In the genomic region with DNA sequence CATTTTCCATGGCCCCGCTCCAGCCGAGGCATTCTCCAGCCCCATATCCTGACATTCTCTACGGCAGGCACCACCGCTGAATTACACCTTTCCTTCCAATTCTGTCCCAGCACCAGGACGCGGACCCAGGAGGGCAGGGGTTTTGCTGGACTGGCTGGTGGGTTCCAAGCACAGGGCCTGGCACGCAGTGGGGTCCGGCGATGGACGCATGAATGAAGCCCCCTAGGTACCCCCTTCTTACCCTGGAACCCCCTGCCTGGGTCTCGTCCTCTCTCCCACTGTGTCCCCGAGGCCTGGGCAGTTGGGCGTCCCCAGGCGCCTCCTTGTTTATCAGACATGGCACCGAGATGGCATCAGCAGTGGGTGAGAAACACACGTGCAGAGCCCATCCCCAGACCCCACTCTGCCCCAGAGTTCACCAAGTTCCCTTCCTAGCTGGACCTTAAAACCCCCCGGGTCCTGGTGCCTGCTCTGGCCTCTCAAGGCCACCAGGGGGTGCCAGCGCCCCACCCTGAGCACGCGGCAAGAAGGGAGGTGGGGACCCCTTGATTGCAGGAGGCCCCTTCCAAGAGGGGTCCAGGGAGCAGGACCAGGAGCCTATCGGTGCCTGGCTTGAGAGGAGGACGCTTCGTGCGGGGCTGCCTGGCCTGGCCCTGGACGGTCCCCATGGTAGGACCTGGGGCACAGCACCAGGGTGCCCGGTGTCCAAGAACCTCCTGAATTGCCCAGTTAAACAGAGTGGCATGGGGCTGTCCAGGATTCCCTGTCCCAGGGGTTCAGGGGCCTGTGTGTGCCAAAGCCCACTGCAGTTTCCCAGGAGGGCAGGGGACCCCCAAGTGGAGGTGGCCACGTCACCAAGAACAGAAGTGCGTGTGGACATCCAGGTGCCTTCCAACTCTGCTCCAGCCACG, we compare ENCODE assay signal across 2 cellular contexts.
A peak's percentile ranks its signal among the peaks of the same experiment; 100 is the strongest.
TF ChIP-seq lines count a peak whose summit lies in the region.

No MANE protein-coding gene starts in this region.

TF ChIP-seq in K562, 482 proteins besides CTCF, POLR2A, EP300 and RAD21 (continues in another document):
- TF ChIP-seq STAG1 (CRISPR knock-in tag; IDR thresholded peaks at IDR 0.05; ENCODE audit: borderline replicate concordance) (peak; percentile 83; the same call in 1 of the 2 replicates), SMC3 (conservative IDR thresholded peaks at IDR 0.05; ENCODE audit: insufficient read depth, low read depth, low read length) (peak; percentile 97), DACH1 (IDR thresholded peaks at IDR 0.05; ENCODE audit: partially characterized antibody) (no peak), ZNF561 (CRISPR knock-in tag; conservative IDR thresholded peaks at IDR 0.05) (no peak), ZNF165 (CRISPR knock-in tag; IDR thresholded peaks at IDR 0.05; ENCODE audit: borderline replicate concordance) (no peak), DMBX1 (CRISPR knock-in tag; IDR thresholded peaks at IDR 0.05; ENCODE audit: borderline replicate concordance) (no peak), ZNF785 (CRISPR knock-in tag; IDR thresholded peaks at IDR 0.05) (no peak), SLC30A9 (CRISPR knock-in tag; IDR thresholded peaks at IDR 0.05) (no peak), NCOA2 (IDR thresholded peaks at IDR 0.05; ENCODE audit: partially characterized antibody in 2 of 2) (no peak), RB1 (IDR thresholded peaks at IDR 0.05; ENCODE audit: low read depth) (peak; percentile 50; the same call in 1 of the 2 replicates), ZNF175 (CRISPR knock-in tag; IDR thresholded peaks at IDR 0.05; ENCODE audit: low read depth) (no peak), ZNF354B (CRISPR knock-in tag; IDR thresholded peaks at IDR 0.05) (no peak), ARID2 (IDR thresholded peaks at IDR 0.05) (peak; percentile 82; the same call in 1 of the 2 replicates), MAZ (CRISPR knock-in tag; conservative IDR thresholded peaks at IDR 0.05 in 1 of 2, IDR thresholded peaks at IDR 0.05 in 1 of 2) (no peak), DIDO1 (tag; IDR thresholded peaks at IDR 0.05; ENCODE audit: low read depth) (no peak), CC2D1A (IDR thresholded peaks at IDR 0.05) (peak; percentile 63; the same call in 1 of the 2 replicates), DPF2 (IDR thresholded peaks at IDR 0.05) (no peak), ZBTB7A (IDR thresholded peaks at IDR 0.05; ENCODE audit: borderline replicate concordance, control insufficient read depth, low read depth, low read length) (peak; percentile 57), CHCHD3 (CRISPR knock-in tag; IDR thresholded peaks at IDR 0.05) (no peak), MYC (IDR thresholded peaks at IDR 0.05; ENCODE audit: low read depth, low read length) (0 out of 2 replicates have a peak, but pooled peaks have one; percentile 21), MYC (CRISPR knock-in tag; IDR thresholded peaks at IDR 0.05; ENCODE audit: borderline replicate concordance, low read depth) (no peak), ZBTB1 (CRISPR knock-in tag; IDR thresholded peaks at IDR 0.05; ENCODE audit: borderline replicate concordance, low read depth) (no peak)
- TF ChIP-seq, protein P1, sequence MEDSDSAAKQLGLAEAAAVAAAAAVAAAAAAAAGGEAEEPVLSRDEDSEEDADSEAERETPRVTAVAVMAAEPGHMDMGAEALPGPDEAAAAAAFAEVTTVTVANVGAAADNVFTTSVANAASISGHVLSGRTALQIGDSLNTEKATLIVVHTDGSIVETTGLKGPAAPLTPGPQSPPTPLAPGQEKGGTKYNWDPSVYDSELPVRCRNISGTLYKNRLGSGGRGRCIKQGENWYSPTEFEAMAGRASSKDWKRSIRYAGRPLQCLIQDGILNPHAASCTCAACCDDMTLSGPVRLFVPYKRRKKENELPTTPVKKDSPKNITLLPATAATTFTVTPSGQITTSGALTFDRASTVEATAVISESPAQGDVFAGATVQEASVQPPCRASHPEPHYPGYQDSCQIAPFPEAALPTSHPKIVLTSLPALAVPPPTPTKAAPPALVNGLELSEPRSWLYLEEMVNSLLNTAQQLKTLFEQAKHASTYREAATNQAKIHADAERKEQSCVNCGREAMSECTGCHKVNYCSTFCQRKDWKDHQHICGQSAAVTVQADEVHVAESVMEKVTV (CRISPR knock-in tag; IDR thresholded peaks at IDR 0.05), result peak; percentile 49
- TF ChIP-seq, protein P2, sequence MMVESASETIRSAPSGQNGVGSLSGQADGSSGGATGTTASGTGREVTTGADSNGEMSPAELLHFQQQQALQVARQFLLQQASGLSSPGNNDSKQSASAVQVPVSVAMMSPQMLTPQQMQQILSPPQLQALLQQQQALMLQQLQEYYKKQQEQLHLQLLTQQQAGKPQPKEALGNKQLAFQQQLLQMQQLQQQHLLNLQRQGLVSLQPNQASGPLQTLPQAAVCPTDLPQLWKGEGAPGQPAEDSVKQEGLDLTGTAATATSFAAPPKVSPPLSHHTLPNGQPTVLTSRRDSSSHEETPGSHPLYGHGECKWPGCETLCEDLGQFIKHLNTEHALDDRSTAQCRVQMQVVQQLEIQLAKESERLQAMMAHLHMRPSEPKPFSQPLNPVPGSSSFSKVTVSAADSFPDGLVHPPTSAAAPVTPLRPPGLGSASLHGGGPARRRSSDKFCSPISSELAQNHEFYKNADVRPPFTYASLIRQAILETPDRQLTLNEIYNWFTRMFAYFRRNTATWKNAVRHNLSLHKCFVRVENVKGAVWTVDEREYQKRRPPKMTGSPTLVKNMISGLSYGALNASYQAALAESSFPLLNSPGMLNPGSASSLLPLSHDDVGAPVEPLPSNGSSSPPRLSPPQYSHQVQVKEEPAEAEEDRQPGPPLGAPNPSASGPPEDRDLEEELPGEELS (CRISPR knock-in tag; IDR thresholded peaks at IDR 0.05; ENCODE audit: borderline replicate concordance), result no peak
- TF ChIP-seq, protein P3, sequence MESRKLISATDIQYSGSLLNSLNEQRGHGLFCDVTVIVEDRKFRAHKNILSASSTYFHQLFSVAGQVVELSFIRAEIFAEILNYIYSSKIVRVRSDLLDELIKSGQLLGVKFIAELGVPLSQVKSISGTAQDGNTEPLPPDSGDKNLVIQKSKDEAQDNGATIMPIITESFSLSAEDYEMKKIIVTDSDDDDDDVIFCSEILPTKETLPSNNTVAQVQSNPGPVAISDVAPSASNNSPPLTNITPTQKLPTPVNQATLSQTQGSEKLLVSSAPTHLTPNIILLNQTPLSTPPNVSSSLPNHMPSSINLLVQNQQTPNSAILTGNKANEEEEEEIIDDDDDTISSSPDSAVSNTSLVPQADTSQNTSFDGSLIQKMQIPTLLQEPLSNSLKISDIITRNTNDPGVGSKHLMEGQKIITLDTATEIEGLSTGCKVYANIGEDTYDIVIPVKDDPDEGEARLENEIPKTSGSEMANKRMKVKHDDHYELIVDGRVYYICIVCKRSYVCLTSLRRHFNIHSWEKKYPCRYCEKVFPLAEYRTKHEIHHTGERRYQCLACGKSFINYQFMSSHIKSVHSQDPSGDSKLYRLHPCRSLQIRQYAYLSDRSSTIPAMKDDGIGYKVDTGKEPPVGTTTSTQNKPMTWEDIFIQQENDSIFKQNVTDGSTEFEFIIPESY (CRISPR knock-in tag; IDR thresholded peaks at IDR 0.05), result no peak

TF ChIP-seq in HepG2, 621 proteins besides CTCF, POLR2A, EP300 and RAD21 (continues in another document):
- TF ChIP-seq, protein P4, sequence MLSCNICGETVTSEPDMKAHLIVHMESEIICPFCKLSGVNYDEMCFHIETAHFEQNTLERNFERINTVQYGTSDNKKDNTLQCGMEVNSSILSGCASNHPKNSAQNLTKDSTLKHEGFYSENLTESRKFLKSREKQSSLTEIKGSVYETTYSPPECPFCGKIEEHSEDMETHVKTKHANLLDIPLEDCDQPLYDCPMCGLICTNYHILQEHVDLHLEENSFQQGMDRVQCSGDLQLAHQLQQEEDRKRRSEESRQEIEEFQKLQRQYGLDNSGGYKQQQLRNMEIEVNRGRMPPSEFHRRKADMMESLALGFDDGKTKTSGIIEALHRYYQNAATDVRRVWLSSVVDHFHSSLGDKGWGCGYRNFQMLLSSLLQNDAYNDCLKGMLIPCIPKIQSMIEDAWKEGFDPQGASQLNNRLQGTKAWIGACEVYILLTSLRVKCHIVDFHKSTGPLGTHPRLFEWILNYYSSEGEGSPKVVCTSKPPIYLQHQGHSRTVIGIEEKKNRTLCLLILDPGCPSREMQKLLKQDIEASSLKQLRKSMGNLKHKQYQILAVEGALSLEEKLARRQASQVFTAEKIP (CRISPR knock-in tag; IDR thresholded peaks at IDR 0.05; ENCODE audit: borderline replicate concordance), result no peak
- peak; percentile 46; the same call in 1 of the 2 replicates for TF ChIP-seq RBFOX2 (IDR thresholded peaks at IDR 0.05; ENCODE audit: low read depth, low read length)
- no peak for TF ChIP-seq NR2F2 (IDR thresholded peaks at IDR 0.05; ENCODE audit: borderline replicate concordance, low read depth)
- 0 out of 2 replicates have a peak, but pooled peaks have one; percentile 20 for TF ChIP-seq PCBP1 (IDR thresholded peaks at IDR 0.05; ENCODE audit: borderline replicate concordance, low read depth, low read length)
- TF ChIP-seq RFX1 (IDR thresholded peaks at IDR 0.05), result no peak
- TF ChIP-seq, protein P5, sequence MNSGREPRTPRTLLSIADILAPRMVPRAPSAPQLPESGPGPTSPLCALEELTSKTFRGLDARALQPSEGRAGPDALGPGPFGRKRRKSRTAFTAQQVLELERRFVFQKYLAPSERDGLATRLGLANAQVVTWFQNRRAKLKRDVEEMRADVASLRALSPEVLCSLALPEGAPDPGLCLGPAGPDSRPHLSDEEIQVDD (CRISPR knock-in tag; IDR thresholded peaks at IDR 0.05; ENCODE audit: borderline replicate concordance), result no peak
- TF ChIP-seq XRCC5 (optimal IDR thresholded peaks at IDR 0.05; ENCODE audit: low read length), result peak; percentile 31
- TF ChIP-seq ARNTL (CRISPR knock-in tag; IDR thresholded peaks at IDR 0.05), result no peak
- 0 out of 2 replicates have a peak, but pooled peaks have one; percentile 22 for TF ChIP-seq NFKB2 (CRISPR knock-in tag; IDR thresholded peaks at IDR 0.05; ENCODE audit: borderline replicate concordance)
- 0 out of 2 replicates have a peak, but pooled peaks have one; percentile 48 for TF ChIP-seq ZNF891 (CRISPR knock-in tag; IDR thresholded peaks at IDR 0.05)
- TF ChIP-seq MXI1 (IDR thresholded peaks at IDR 0.05; ENCODE audit: borderline replicate concordance, low read depth, low read length), result no peak
- no peak for TF ChIP-seq PPARG (CRISPR knock-in tag; conservative IDR thresholded peaks at IDR 0.05)
- TF ChIP-seq, protein P6, sequence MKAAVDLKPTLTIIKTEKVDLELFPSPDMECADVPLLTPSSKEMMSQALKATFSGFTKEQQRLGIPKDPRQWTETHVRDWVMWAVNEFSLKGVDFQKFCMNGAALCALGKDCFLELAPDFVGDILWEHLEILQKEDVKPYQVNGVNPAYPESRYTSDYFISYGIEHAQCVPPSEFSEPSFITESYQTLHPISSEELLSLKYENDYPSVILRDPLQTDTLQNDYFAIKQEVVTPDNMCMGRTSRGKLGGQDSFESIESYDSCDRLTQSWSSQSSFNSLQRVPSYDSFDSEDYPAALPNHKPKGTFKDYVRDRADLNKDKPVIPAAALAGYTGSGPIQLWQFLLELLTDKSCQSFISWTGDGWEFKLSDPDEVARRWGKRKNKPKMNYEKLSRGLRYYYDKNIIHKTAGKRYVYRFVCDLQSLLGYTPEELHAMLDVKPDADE (CRISPR knock-in tag; IDR thresholded peaks at IDR 0.05), result no peak
- TF ChIP-seq KDM2A (CRISPR knock-in tag; IDR thresholded peaks at IDR 0.05; ENCODE audit: borderline replicate concordance, low read depth), result peak; percentile 28; the same call in 1 of the 2 replicates
- 0 out of 2 replicates have a peak, but pooled peaks have one; percentile 41 for TF ChIP-seq HNRNPL (IDR thresholded peaks at IDR 0.05; ENCODE audit: low read depth, low read length)
- TF ChIP-seq, protein P7, sequence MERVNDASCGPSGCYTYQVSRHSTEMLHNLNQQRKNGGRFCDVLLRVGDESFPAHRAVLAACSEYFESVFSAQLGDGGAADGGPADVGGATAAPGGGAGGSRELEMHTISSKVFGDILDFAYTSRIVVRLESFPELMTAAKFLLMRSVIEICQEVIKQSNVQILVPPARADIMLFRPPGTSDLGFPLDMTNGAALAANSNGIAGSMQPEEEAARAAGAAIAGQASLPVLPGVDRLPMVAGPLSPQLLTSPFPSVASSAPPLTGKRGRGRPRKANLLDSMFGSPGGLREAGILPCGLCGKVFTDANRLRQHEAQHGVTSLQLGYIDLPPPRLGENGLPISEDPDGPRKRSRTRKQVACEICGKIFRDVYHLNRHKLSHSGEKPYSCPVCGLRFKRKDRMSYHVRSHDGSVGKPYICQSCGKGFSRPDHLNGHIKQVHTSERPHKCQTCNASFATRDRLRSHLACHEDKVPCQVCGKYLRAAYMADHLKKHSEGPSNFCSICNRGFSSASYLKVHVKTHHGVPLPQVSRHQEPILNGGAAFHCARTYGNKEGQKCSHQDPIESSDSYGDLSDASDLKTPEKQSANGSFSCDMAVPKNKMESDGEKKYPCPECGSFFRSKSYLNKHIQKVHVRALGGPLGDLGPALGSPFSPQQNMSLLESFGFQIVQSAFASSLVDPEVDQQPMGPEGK (CRISPR knock-in tag; IDR thresholded peaks at IDR 0.05), result 0 out of 2 replicates have a peak, but pooled peaks have one; percentile 26
- no peak for TF ChIP-seq ZMAT3 (CRISPR knock-in tag; conservative IDR thresholded peaks at IDR 0.05)
